In the genomic region with DNA sequence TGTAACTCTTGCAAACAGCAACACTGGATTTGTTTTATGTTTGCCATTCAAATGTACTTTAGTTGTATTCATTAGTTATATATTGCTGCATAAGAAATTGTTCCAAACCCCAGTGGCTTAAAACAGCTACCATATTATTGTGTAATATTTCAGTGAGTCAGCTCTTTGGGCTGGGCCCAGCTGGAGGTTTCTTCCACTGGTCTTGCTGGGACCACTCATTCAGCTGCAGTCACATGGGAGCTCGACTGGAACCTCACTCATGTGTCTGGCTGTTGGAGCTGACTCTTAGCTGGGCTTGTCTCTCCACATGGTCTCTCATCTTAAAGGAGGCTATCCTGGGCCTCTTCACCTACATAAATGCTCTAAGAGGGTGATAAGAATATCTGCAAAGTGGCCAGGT, we compare ENCODE assay signal across 1 cellular context.
TF ChIP-seq lines count a peak whose summit lies in the region.

No MANE protein-coding gene starts in this region.

TF ChIP-seq in IMR-90, 13 proteins besides CTCF, POLR2A, EP300 and RAD21:
- no peak for TF ChIP-seq CHD1 (IDR thresholded peaks at IDR 0.05; ENCODE audit: low read depth, low read length)
- TF ChIP-seq NFE2L2 (IDR thresholded peaks at IDR 0.05; ENCODE audit: low read depth, low read length) = peak; percentile 56; the same call in 1 of the 2 replicates
- TF ChIP-seq, protein P1, sequence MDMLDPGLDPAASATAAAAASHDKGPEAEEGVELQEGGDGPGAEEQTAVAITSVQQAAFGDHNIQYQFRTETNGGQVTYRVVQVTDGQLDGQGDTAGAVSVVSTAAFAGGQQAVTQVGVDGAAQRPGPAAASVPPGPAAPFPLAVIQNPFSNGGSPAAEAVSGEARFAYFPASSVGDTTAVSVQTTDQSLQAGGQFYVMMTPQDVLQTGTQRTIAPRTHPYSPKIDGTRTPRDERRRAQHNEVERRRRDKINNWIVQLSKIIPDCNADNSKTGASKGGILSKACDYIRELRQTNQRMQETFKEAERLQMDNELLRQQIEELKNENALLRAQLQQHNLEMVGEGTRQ (IDR thresholded peaks at IDR 0.05; ENCODE audit: low read depth, low read length) = peak; percentile 69
- TF ChIP-seq CEBPB (IDR thresholded peaks at IDR 0.05; ENCODE audit: low read depth, low read length) = peak; percentile 91
